8 cellular contexts compared by ENCODE assay signal in genomic region chr16:20675488-20676267, GRCh38. TPM values are rescaled to one million over a fixed set of nuclear protein-coding genes. Genes with fewer than 3 reads are reported as not detected.
DNase-seq lines count a peak whose midpoint lies in the region; ATAC-seq, FAIRE-seq and TF ChIP-seq lines count a peak whose summit lies in the region.

No MANE protein-coding gene starts in this region.

- DNase-seq in GM18507 (ENCODE audit: extremely low spot score, insufficient read length, low read depth) (no peak), fibroblast of pulmonary artery (ENCODE audit: low read depth) (peak; percentile 44), omental fat pad (ENCODE audit: low spot score) (no peak), RCC 7860 (ENCODE audit: low spot score) (no peak), DMS 273 (lab: John Stamatoyannopoulos, UW; ENCODE audit: unreplicated experiment) (no peak)

- peak overlapping the region; percentile 68 for H3K27ac ChIP-seq in VCaP

- TF ChIP-seq CTCF in VCaP (conservative IDR thresholded peaks at IDR 0.05) (no peak), fibroblast of pulmonary artery (IDR thresholded peaks at IDR 0.05; ENCODE audit: low read length, missing control alignments) (no peak), omental fat pad (IDR thresholded peaks at IDR 0.05) (no peak)

- FAIRE-seq in GM18507 (lab: Jason Lieb, UNC) (peak; percentile 78), RCC 7860 (lab: Jason Lieb, UNC) (no peak)

- ATAC-seq in HG03469 (IDR thresholded peaks at IDR 0.05; ENCODE audit: unreplicated experiment) (peak; percentile 69), omental fat pad (ENCODE audit: low FRiP score) (peak; percentile 67), HG03039 (IDR thresholded peaks at IDR 0.05; ENCODE audit: unreplicated experiment) (no peak)

- H3K4me3 ChIP-seq in fibroblast of pulmonary artery (replicated peaks; ENCODE audit: low read depth, low read length) = peak overlapping the region; percentile 49

RNA-seq across cellular contexts. Expression of gene ACSM1, which starts 21.8 kb away (rescaled TPM):
- 1 to 10 TPM in 2 of 4 donors, not detected in 2; 1.2 to 2.3 TPM for total RNA-seq in omental fat pad
